1 cellular context compared by ENCODE assay signal in genomic region chr4:73922317-73922716, GRCh38.
TF ChIP-seq lines count a peak whose summit lies in the region.

No MANE protein-coding gene starts in this region.

TF ChIP-seq in K562, 482 proteins besides CTCF, POLR2A, EP300 and RAD21:
- no peak for TF ChIP-seq NONO (IDR thresholded peaks at IDR 0.05; ENCODE audit: low read depth in 2 of 2, low read length in 1 of 2)
- TF ChIP-seq E2F1 (CRISPR knock-in tag; IDR thresholded peaks at IDR 0.05): no peak
- peak; percentile 68 for TF ChIP-seq PKNOX1 (IDR thresholded peaks at IDR 0.05)
- no peak for TF ChIP-seq CXXC5 (CRISPR knock-in tag; IDR thresholded peaks at IDR 0.05)
- no peak for TF ChIP-seq NFE2L1 (tag; IDR thresholded peaks at IDR 0.05; ENCODE audit: borderline replicate concordance, low read depth)
- no peak for TF ChIP-seq ZNF436 (CRISPR knock-in tag; IDR thresholded peaks at IDR 0.05)
- no peak for TF ChIP-seq ZNF766 (CRISPR knock-in tag; conservative IDR thresholded peaks at IDR 0.05)
- TF ChIP-seq NKRF (IDR thresholded peaks at IDR 0.05; ENCODE audit: borderline replicate concordance): no peak
- no peak for TF ChIP-seq ZNF75A (CRISPR knock-in tag; IDR thresholded peaks at IDR 0.05)
- TF ChIP-seq ZEB2 (IDR thresholded peaks at IDR 0.05): no peak
- TF ChIP-seq, protein P1, sequence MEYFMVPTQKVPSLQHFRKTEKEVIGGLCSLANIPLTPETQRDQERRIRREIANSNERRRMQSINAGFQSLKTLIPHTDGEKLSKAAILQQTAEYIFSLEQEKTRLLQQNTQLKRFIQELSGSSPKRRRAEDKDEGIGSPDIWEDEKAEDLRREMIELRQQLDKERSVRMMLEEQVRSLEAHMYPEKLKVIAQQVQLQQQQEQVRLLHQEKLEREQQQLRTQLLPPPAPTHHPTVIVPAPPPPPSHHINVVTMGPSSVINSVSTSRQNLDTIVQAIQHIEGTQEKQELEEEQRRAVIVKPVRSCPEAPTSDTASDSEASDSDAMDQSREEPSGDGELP (CRISPR knock-in tag; IDR thresholded peaks at IDR 0.05; ENCODE audit: borderline replicate concordance): no peak
- TF ChIP-seq, protein P2, sequence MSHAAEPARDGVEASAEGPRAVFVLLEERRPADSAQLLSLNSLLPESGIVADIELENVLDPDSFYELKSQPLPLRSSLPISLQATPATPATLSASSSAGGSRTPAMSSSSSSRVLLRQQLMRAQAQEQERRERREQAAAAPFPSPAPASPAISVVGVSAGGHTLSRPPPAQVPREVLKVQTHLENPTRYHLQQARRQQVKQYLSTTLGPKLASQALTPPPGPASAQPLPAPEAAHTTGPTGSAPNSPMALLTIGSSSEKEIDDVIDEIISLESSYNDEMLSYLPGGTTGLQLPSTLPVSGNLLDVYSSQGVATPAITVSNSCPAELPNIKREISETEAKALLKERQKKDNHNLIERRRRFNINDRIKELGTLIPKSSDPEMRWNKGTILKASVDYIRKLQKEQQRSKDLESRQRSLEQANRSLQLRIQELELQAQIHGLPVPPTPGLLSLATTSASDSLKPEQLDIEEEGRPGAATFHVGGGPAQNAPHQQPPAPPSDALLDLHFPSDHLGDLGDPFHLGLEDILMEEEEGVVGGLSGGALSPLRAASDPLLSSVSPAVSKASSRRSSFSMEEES (CRISPR knock-in tag; IDR thresholded peaks at IDR 0.05): no peak
- TF ChIP-seq MEIS2 (IDR thresholded peaks at IDR 0.05; ENCODE audit: partially characterized antibody): peak; percentile 19
- TF ChIP-seq, protein P3, sequence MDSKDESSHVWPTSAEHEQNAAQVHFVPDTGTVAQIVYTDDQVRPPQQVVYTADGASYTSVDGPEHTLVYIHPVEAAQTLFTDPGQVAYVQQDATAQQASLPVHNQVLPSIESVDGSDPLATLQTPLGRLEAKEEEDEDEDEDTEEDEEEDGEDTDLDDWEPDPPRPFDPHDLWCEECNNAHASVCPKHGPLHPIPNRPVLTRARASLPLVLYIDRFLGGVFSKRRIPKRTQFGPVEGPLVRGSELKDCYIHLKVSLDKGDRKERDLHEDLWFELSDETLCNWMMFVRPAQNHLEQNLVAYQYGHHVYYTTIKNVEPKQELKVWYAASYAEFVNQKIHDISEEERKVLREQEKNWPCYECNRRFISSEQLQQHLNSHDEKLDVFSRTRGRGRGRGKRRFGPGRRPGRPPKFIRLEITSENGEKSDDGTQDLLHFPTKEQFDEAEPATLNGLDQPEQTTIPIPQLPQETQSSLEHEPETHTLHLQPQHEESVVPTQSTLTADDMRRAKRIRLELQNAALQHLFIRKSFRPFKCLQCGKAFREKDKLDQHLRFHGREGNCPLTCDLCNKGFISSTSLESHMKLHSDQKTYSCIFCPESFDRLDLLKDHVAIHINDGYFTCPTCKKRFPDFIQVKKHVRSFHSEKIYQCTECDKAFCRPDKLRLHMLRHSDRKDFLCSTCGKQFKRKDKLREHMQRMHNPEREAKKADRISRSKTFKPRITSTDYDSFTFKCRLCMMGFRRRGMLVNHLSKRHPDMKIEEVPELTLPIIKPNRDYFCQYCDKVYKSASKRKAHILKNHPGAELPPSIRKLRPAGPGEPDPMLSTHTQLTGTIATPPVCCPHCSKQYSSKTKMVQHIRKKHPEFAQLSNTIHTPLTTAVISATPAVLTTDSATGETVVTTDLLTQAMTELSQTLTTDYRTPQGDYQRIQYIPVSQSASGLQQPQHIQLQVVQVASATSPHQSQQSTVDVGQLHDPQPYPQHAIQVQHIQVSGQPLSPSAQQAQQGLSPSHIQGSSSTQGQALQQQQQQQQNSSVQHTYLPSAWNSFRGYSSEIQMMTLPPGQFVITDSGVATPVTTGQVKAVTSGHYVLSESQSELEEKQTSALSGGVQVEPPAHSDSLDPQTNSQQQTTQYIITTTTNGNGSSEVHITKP (IDR thresholded peaks at IDR 0.05; ENCODE audit: partially characterized antibody): peak; percentile 81
- TF ChIP-seq SAP30 (IDR thresholded peaks at IDR 0.05; ENCODE audit: borderline replicate concordance, insufficient read depth, low read depth, low read length, poor library complexity, severe bottlenecking): no peak
- no peak for TF ChIP-seq ZBTB40 (IDR thresholded peaks at IDR 0.05)
- TF ChIP-seq ZBTB40 (CRISPR knock-in tag; IDR thresholded peaks at IDR 0.05): no peak
